Comparison of ENCODE assay signal across 9 cellular contexts in the genomic region with DNA sequence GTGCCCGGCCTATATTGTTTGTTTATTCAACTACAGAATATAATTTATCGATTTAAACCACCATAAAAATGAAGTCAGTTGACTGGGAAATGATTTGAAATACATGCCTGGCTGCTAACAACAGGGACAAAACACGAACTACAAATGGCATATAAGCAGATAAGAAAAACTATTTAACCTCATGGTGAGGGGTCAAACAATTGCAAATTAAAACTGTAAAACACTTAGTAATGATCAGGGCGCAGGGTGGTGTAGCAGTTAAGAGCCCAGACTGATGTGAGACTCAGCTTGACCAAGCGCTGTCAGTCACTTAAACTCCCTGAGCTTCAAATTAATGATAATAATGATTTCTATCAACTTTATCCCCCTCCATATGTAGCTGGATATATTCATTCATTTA. TPM values are rescaled to one million over a fixed set of nuclear protein-coding genes. Genes with fewer than 3 reads are reported as not detected.
DNase-seq lines count a peak whose midpoint lies in the region; ATAC-seq, FAIRE-seq and TF ChIP-seq lines count a peak whose summit lies in the region.
"Had no signal": no experiment of that assay in that cellular context is flagged by ENCODE, and none has a peak within 500 bp of the region (broad histone marks: within the 10 kb centered on the region; RNA-seq: fewer than 3 reads in every experiment).

No MANE protein-coding gene starts in this region.

- peaks cover 85% of the 10 kb centered on the region for H3K79me2 ChIP-seq in keratinocyte (ENCODE audit: control insufficient read depth, insufficient read depth, low read length)

- in situ Hi-C loops in transverse colon (cut with MboI; ENCODE audit: low pct_ligation_motif_present in 1 of 4, low pct_unique_long_range_greater_than_20kb in 1 of 4, low sequenced_read_pairs in 3 of 4): no loop called here
- in situ Hi-C loops in KBM-7 (cut with MboI; ENCODE audit: low pct_unique_long_range_greater_than_20kb, low sequenced_read_pairs): no loop called here
- in situ Hi-C loops in ACHN (cut with HindIII; ENCODE audit: low pct_ligation_motif_present, low pct_unique_long_range_greater_than_20kb, low sequenced_read_pairs): no loop called here

- H3K27ac Mint-ChIP-seq in activated naive CD4-positive, alpha-beta T cell treated with anti-CD3 and anti-CD28 coated beads for 36 hours: peak overlapping the region; percentile 93
- peak overlapping the region; percentile 97 for H3K27ac Mint-ChIP-seq in activated CD8-positive, alpha-beta T cell treated with anti-CD3 and anti-CD28 coated beads for 36 hours

- TF ChIP-seq CTCF in activated CD8-positive, alpha-beta T cell treated with anti-CD3 and anti-CD28 coated beads for 36 hours (IDR thresholded peaks at IDR 0.05): no peak
- TF ChIP-seq CTCF in keratinocyte (optimal IDR thresholded peaks at IDR 0.05 in 1 of 3, IDR thresholded peaks at IDR 0.05 in 1 of 3, conservative IDR thresholded peaks at IDR 0.05 in 1 of 3; ENCODE audit: extremely low read depth in 1 of 3, insufficient read depth in 2 of 3, low read length in 3 of 3) (no peak), transverse colon (IDR thresholded peaks at IDR 0.05) (no peak)

- WGBS in transverse colon (ENCODE audit: low coverage in 1 of 2), 2 donors: 50 to 53% methylated on average over 5 of the region's 5 CpGs

- H3K27me3 Mint-ChIP-seq in activated naive CD4-positive, alpha-beta T cell treated with anti-CD3 and anti-CD28 coated beads for 36 hours (ENCODE audit: low read depth): no peaks in the 10 kb centered on the region
- H3K27me3 Mint-ChIP-seq in activated CD8-positive, alpha-beta T cell treated with anti-CD3 and anti-CD28 coated beads for 36 hours: no peaks in the 10 kb centered on the region

- CTCF ChIA-PET in activated naive CD4-positive, alpha-beta T cell treated with anti-CD3 and anti-CD28 coated beads for 36 hours (lab: Charles Lee): interaction anchor here (0.5 to 1.5 kb wide), 2 partner anchors 26 to 512 kb away, joined by 3 to 5 read pairs; partner anchors contain the start of gene MOB1A
- CTCF ChIA-PET in activated CD8-positive, alpha-beta T cell treated with anti-CD3 and anti-CD28 coated beads for 36 hours (lab: Charles Lee): interaction anchor here (0.8 to 3.4 kb wide), 6 partner anchors 10 to 382 kb away, joined by 3 to 19 read pairs (median 9); partner anchors contain the start of gene MOB1A

- peak overlapping the region; percentile 27 for H3K4me2 ChIP-seq in keratinocyte (ENCODE audit: control insufficient read depth, extremely low read depth, insufficient read depth, low read depth, low read length)

- intact Hi-C loops in activated naive CD4-positive, alpha-beta T cell treated with anti-CD3 and anti-CD28 coated beads for 36 hours (cut with micrococcal nuclease): loop anchor here (5.0 kb wide), 1 partner anchor 187 kb away; no protein-coding TSS in a partner anchor
- intact Hi-C loops in activated CD8-positive, alpha-beta T cell treated with anti-CD3 and anti-CD28 coated beads for 36 hours (cut with micrococcal nuclease): no loop called here
- intact Hi-C loops in transverse colon (cut with DNase I; ENCODE audit: low total_unique reads): no loop called here

- H3K36me3 ChIP-seq in keratinocyte (ENCODE audit: control insufficient read depth in 2 of 2, extremely low read depth in 1 of 2, insufficient read depth in 2 of 2, low read length in 2 of 2) (peaks cover 15 to 46% of the 10 kb centered on the region in 2 experiments), transverse colon (peaks cover 0 to 16% (median 7%) of the 10 kb centered on the region in 4 donors)

- TF ChIP-seq POLR2A in transverse colon (IDR thresholded peaks at IDR 0.05): no peak

- H4K20me1 ChIP-seq in keratinocyte (ENCODE audit: control insufficient read depth, extremely low read depth, insufficient read depth, low read length): peaks cover 30% of the 10 kb centered on the region

- TF ChIP-seq EP300 in transverse colon (IDR thresholded peaks at IDR 0.05; ENCODE audit: low read depth): no peak

- no peaks in the 10 kb centered on the region for H3K27me3 ChIP-seq in keratinocyte (ENCODE audit: control insufficient read depth, extremely low read depth, insufficient read depth, low read length)
- no peaks in the 10 kb centered on the region for H3K27me3 ChIP-seq in transverse colon

- no peaks in the 10 kb centered on the region for H3K9me3 Mint-ChIP-seq in activated naive CD4-positive, alpha-beta T cell treated with anti-CD3 and anti-CD28 coated beads for 36 hours
- H3K9me3 Mint-ChIP-seq in activated CD8-positive, alpha-beta T cell treated with anti-CD3 and anti-CD28 coated beads for 36 hours: no peaks in the 10 kb centered on the region

- no peak for DNase-seq in activated naive CD4-positive, alpha-beta T cell treated with anti-CD3 and anti-CD28 coated beads for 36 hours
- no peak for DNase-seq in activated naive CD4-positive, alpha-beta T cell treated with Interleukin-2 at 50 U/mL for 16 hours
- no peak for DNase-seq in activated CD8-positive, alpha-beta T cell treated with anti-CD3 and anti-CD28 coated beads for 36 hours
- DNase-seq in keratinocyte (ENCODE audit: low read depth, low spot score) (no peak), transverse colon (no peak), KBM-7 (no peak), NCI-H2029 treated with DMSO at 0.1 percent for 48 hours (lab: John Stamatoyannopoulos, UW) (no peak), ACHN (no peak)
- DNase-seq: right cardiac atrium had no signal

- H3K9me3 ChIP-seq in keratinocyte (ENCODE audit: control insufficient read depth, low read depth, low read length) (no peaks in the 10 kb centered on the region), transverse colon (no peaks in the 10 kb centered on the region)

- H3K9ac ChIP-seq in keratinocyte (ENCODE audit: control insufficient read depth, extremely low read depth, insufficient read depth, low read length): no peak overlapping the region

- H3K4me1 ChIP-seq in keratinocyte (ENCODE audit: control insufficient read depth, extremely low read depth, insufficient read depth, low read length): peaks cover 35% of the 10 kb centered on the region
- H3K4me1 ChIP-seq in transverse colon: peaks cover 3 to 46% (median 30%) of the 10 kb centered on the region in 4 donors

- H3K4me3 Mint-ChIP-seq in activated naive CD4-positive, alpha-beta T cell treated with anti-CD3 and anti-CD28 coated beads for 36 hours: peak overlapping the region; percentile 47
- peak overlapping the region; percentile 67 for H3K4me3 Mint-ChIP-seq in activated CD8-positive, alpha-beta T cell treated with anti-CD3 and anti-CD28 coated beads for 36 hours

- dilution Hi-C loops in keratinocyte (cut with MboI; ENCODE audit: extremely low pct_ligation_motif_present, low sequenced_read_pairs): no loop called here

- no peak for FAIRE-seq in keratinocyte (lab: Jason Lieb, UNC)

- no peak overlapping the region for H3K4me3 ChIP-seq in keratinocyte (ENCODE audit: control insufficient read depth in 2 of 3, extremely low read depth in 1 of 3, insufficient read depth in 2 of 3, low read depth in 1 of 3, low read length in 3 of 3)
- no peak overlapping the region for H3K4me3 ChIP-seq in transverse colon

- H2AFZ ChIP-seq in keratinocyte (ENCODE audit: control insufficient read depth, low read length): no peak overlapping the region

- no peak for ATAC-seq in activated CD8-positive, alpha-beta T cell treated with anti-CD3 and anti-CD28 coated beads for 36 hours

- peaks cover 2% of the 10 kb centered on the region for H3K9me1 ChIP-seq in keratinocyte (ENCODE audit: control insufficient read depth, extremely low read depth, insufficient read depth, low read length)

- POLR2A ChIA-PET in activated CD8-positive, alpha-beta T cell treated with anti-CD3 and anti-CD28 coated beads for 36 hours (lab: Charles Lee): interaction anchor here (0.5 to 4.2 kb wide), 11 partner anchors 7 to 334 kb away, joined by 3 to 37 read pairs (median 10); partner anchors contain the start of genes BOLA3, MOB1A and MTHFD2

- peaks cover 83% of the 10 kb centered on the region for H3K36me3 Mint-ChIP-seq in activated naive CD4-positive, alpha-beta T cell treated with anti-CD3 and anti-CD28 coated beads for 36 hours (ENCODE audit: low read depth)
- peaks cover 84% of the 10 kb centered on the region for H3K36me3 Mint-ChIP-seq in activated CD8-positive, alpha-beta T cell treated with anti-CD3 and anti-CD28 coated beads for 36 hours (ENCODE audit: low read depth)

- H3K4me1 Mint-ChIP-seq in activated naive CD4-positive, alpha-beta T cell treated with anti-CD3 and anti-CD28 coated beads for 36 hours (ENCODE audit: low read depth): peaks cover 75% of the 10 kb centered on the region
- H3K4me1 Mint-ChIP-seq in activated CD8-positive, alpha-beta T cell treated with anti-CD3 and anti-CD28 coated beads for 36 hours (ENCODE audit: low read depth): peaks cover 68% of the 10 kb centered on the region

- peak overlapping the region; percentile 14 for H3K27ac ChIP-seq in keratinocyte (ENCODE audit: control insufficient read depth, insufficient read depth, low read length)
- H3K27ac ChIP-seq in transverse colon: peak overlapping the region; percentile 63 to 83 (median 82)

RNA-seq across cellular contexts. Expression of gene MTHFD2, which starts 6.7 kb away (rescaled TPM):
- 100 to 1,000 TPM; 683 to 692 TPM for total RNA-seq in activated naive CD4-positive, alpha-beta T cell treated with anti-CD3 and anti-CD28 coated beads for 36 hours
- total RNA-seq in activated CD8-positive, alpha-beta T cell treated with anti-CD3 and anti-CD28 coated beads for 36 hours: 100 to 1,000 TPM; 348 to 361 TPM
- 50.9 to 114 TPM (median 80.3 TPM) in 3 replicates for polyA plus RNA-seq in keratinocyte
- 73.3 TPM for polyA plus RNA-seq in keratinocyte (2011; ENCODE audit: low read depth)
- 40.3 and 79.7 TPM in 2 replicates for polyA plus RNA-seq in keratinocyte (2011; cell fraction: cytosol; rRNA removed)
- 29.2 and 38.5 TPM in 2 replicates for polyA plus RNA-seq in keratinocyte (2011; cell fraction: nucleus; rRNA removed)
- polyA plus RNA-seq in keratinocyte (2012; ENCODE audit: low replicate concordance): 66.8 and 94.0 TPM in 2 replicates
- polyA minus RNA-seq in keratinocyte: 37.6 to 70.6 TPM (median 57.1 TPM) in 3 replicates
- polyA minus RNA-seq in keratinocyte (2011; cell fraction: cytosol; rRNA and poly(A)+ RNA removed): 33.2 TPM
- 17.4 and 23.7 TPM in 2 replicates for polyA minus RNA-seq in keratinocyte (2011; cell fraction: nucleus; rRNA and poly(A)+ RNA removed)
- 100 to 1,000 TPM in 1 of 4 donors, 10 to 100 TPM in 2, 1 to 10 TPM in 1; 2.2 to 220 (median 17.8) TPM for total RNA-seq in transverse colon

RNA-seq across cellular contexts. Expression of gene MOB1A, which starts 26.4 kb away (rescaled TPM):
- 100 to 1,000 TPM; 129 to 131 TPM for total RNA-seq in activated naive CD4-positive, alpha-beta T cell treated with anti-CD3 and anti-CD28 coated beads for 36 hours
- 100 to 1,000 TPM; 150 to 156 TPM for total RNA-seq in activated CD8-positive, alpha-beta T cell treated with anti-CD3 and anti-CD28 coated beads for 36 hours
- polyA plus RNA-seq in keratinocyte: 53.6 to 92.4 TPM (median 59.2 TPM) in 3 replicates
- polyA plus RNA-seq in keratinocyte (2011; ENCODE audit: low read depth): 118 TPM
- 38.5 and 95.8 TPM in 2 replicates for polyA plus RNA-seq in keratinocyte (2011; cell fraction: cytosol; rRNA removed)
- polyA plus RNA-seq in keratinocyte (2011; cell fraction: nucleus; rRNA removed): 36.0 and 41.8 TPM in 2 replicates
- 47.0 and 53.2 TPM in 2 replicates for polyA plus RNA-seq in keratinocyte (2012; ENCODE audit: low replicate concordance)
- polyA minus RNA-seq in keratinocyte: 22.5 to 141 TPM (median 61.8 TPM) in 3 replicates
- polyA minus RNA-seq in keratinocyte (2011; cell fraction: cytosol; rRNA and poly(A)+ RNA removed): 49.3 TPM
- 18.6 and 32.9 TPM in 2 replicates for polyA minus RNA-seq in keratinocyte (2011; cell fraction: nucleus; rRNA and poly(A)+ RNA removed)
- total RNA-seq in transverse colon: 10 to 100 TPM; 43.0 to 91.9 (median 68.8) TPM

RNA-seq across cellular contexts. Expression of gene BOLA3, which starts 57.4 kb away (rescaled TPM):
- total RNA-seq in activated naive CD4-positive, alpha-beta T cell treated with anti-CD3 and anti-CD28 coated beads for 36 hours: 100 to 1,000 TPM; 103 to 112 TPM
- total RNA-seq in activated CD8-positive, alpha-beta T cell treated with anti-CD3 and anti-CD28 coated beads for 36 hours: 100 to 1,000 TPM; 131 to 135 TPM
- polyA plus RNA-seq in keratinocyte: 66.0 to 116 TPM (median 80.6 TPM) in 3 replicates
- polyA plus RNA-seq in keratinocyte (2011; ENCODE audit: low read depth): 34.6 TPM
- 64.0 and 106 TPM in 2 replicates for polyA plus RNA-seq in keratinocyte (2011; cell fraction: cytosol; rRNA removed)
- 18.4 and 22.2 TPM in 2 replicates for polyA plus RNA-seq in keratinocyte (2011; cell fraction: nucleus; rRNA removed)
- 42.4 and 107 TPM in 2 replicates for polyA plus RNA-seq in keratinocyte (2012; ENCODE audit: low replicate concordance)
- polyA minus RNA-seq in keratinocyte: 3.0 to 17.0 TPM (median 6.6 TPM) in 3 replicates
- 40.5 TPM for polyA minus RNA-seq in keratinocyte (2011; cell fraction: cytosol; rRNA and poly(A)+ RNA removed)
- polyA minus RNA-seq in keratinocyte (2011; cell fraction: nucleus; rRNA and poly(A)+ RNA removed): 2.3 and 6.6 TPM in 2 replicates
- total RNA-seq in transverse colon: 10 to 100 TPM in 2 of 4 donors, 1 to 10 TPM in 1, not detected in 1; 3.0 to 51.5 (median 44.0) TPM
